ENCODE assay signal across 7 cellular contexts in genomic region chr10:22325272-22325947, GRCh38. TPM values are rescaled to one million over a fixed set of nuclear protein-coding genes. Genes with fewer than 3 reads are reported as not detected.
DNase-seq lines count a peak whose midpoint lies in the region; TF ChIP-seq lines count a peak whose summit lies in the region.

No MANE protein-coding gene starts in this region.

- peaks cover 25% of the 10 kb centered on the region for H3K27me3 ChIP-seq in skeletal muscle satellite cell (ENCODE audit: control insufficient read depth, insufficient read depth, low read length)

- in situ Hi-C loops in GM13976 (cut with MboI; ENCODE audit: low sequenced_read_pairs, unreplicated experiment), result no loop called here

- no peaks in the 10 kb centered on the region for H3K9me3 ChIP-seq in skeletal muscle satellite cell (replicated peaks; ENCODE audit: low read length)

- DNase-seq in GM13976 (ENCODE audit: low spot score), result peak; percentile 87
- peak; percentile 66 for DNase-seq in HEK293T (ENCODE audit: extremely low spot score)
- peak; percentile 25 for DNase-seq in NCI-H1048 (lab: John Stamatoyannopoulos, UW)
- DNase-seq in cardiac fibroblast (ENCODE audit: low read depth in 2 of 2), result peak; percentile 67 to 84
- DNase-seq in iPS-NIHi11 (ENCODE audit: low spot score), result peak; percentile 86

- H3K9ac ChIP-seq in skeletal muscle satellite cell (ENCODE audit: low read depth, low read length), result peak overlapping the region; percentile 75

- peak overlapping the region; percentile 91 for H3K4me2 ChIP-seq in skeletal muscle satellite cell (ENCODE audit: low read length)

- H3K4me1 ChIP-seq in skeletal muscle satellite cell (ENCODE audit: control insufficient read depth, insufficient read depth, low read length), result peaks cover 23% of the 10 kb centered on the region

- no peak for TF ChIP-seq CTCF in GM13976 (IDR thresholded peaks at IDR 0.05; ENCODE audit: borderline replicate concordance, control extremely low read depth, extremely low read depth, insufficient read depth, missing control alignments)
- no peak for TF ChIP-seq CTCF in WI38 (IDR thresholded peaks at IDR 0.05; ENCODE audit: low read depth, low read length)
- no peak for TF ChIP-seq CTCF in cardiac fibroblast (IDR thresholded peaks at IDR 0.05; ENCODE audit: low read depth, low read length)

- H3K4me3 ChIP-seq in WI38 (ENCODE audit: low read depth, low read length) (peak overlapping the region; percentile 67), cardiac fibroblast (replicated peaks in 1 of 2; ENCODE audit: low read depth in 2 of 2, low read length in 2 of 2) (peak overlapping the region; percentile 59 to 65), skeletal muscle satellite cell (ENCODE audit: low read length) (peak overlapping the region; percentile 82)

- CTCF ChIA-PET in HEK293T (lab: Yijun Ruan, JAX), result no interaction called here

- peaks cover 22% of the 10 kb centered on the region for H3K36me3 ChIP-seq in skeletal muscle satellite cell (ENCODE audit: insufficient read depth, low read length)

- POLR2A ChIA-PET in HEK293T (lab: Yijun Ruan, JAX), result interaction anchor here (1.0 to 1.8 kb wide), 3 partner anchors 15 to 111 kb away, joined by 6 to 8 read pairs (median 8); no protein-coding TSS in a partner anchor

TF ChIP-seq in HEK293T, 16 proteins besides CTCF, POLR2A, EP300 and RAD21:
- TF ChIP-seq TARDBP (IDR thresholded peaks at IDR 0.05) (no peak), FOXA1 (IDR thresholded peaks at IDR 0.05) (no peak), ARNT (IDR thresholded peaks at IDR 0.05) (no peak), HDGF (IDR thresholded peaks at IDR 0.05; ENCODE audit: borderline replicate concordance) (no peak), ELF4 (IDR thresholded peaks at IDR 0.05) (no peak), FOXK2 (IDR thresholded peaks at IDR 0.05) (no peak), PKNOX1 (IDR thresholded peaks at IDR 0.05) (no peak), BHLHE40 (IDR thresholded peaks at IDR 0.05; ENCODE audit: borderline replicate concordance) (no peak), CTBP1 (IDR thresholded peaks at IDR 0.05; ENCODE audit: borderline replicate concordance) (no peak), SP1 (IDR thresholded peaks at IDR 0.05) (no peak), SUZ12 (IDR thresholded peaks at IDR 0.05) (no peak), LEF1 (IDR thresholded peaks at IDR 0.05; ENCODE audit: borderline replicate concordance) (no peak), L3MBTL2 (conservative IDR thresholded peaks at IDR 0.05) (no peak)

RNA-seq across cellular contexts. Expression of gene BMI1, which starts 4.5 kb away (rescaled TPM):
- total RNA-seq in skeletal muscle satellite cell (2012; rRNA removed), result 58.3 and 69.0 TPM in 2 replicates

RNA-seq across cellular contexts. Expression of gene COMMD3, which starts 9.2 kb away (rescaled TPM):
- 48.7 and 49.9 TPM in 2 replicates for total RNA-seq in skeletal muscle satellite cell (2012; rRNA removed)

RNA-seq across cellular contexts. Expression of gene SPAG6, which starts 19.9 kb away (rescaled TPM):
- total RNA-seq in skeletal muscle satellite cell (2012; rRNA removed), result under 0.01 TPM in 1 of 2 replicates, not detected in the other

Comparison
In these comparisons a context has a peak if more than half of its experiments do, and no peak if none do; other contexts are left out.
1. Peak in every context shown above with its lines: DNase-seq and H3K4me3 ChIP-seq.
2. DNase-seq: peak in every context shown above with its lines; median percentile 87 in GM13976; 86 in iPS-NIHi11; 76 in cardiac fibroblast; 66 in HEK293T; 25 in NCI-H1048.